9 cellular contexts compared by ENCODE assay signal in genomic region chr7:145862212-145862611, GRCh38.
"Had no signal": no experiment of that assay in that cellular context is flagged by ENCODE, and none has a peak within 500 bp of the region (broad histone marks: within the 10 kb centered on the region; RNA-seq: fewer than 3 reads in every experiment).

No MANE protein-coding gene starts in this region.

- FAIRE-seq: H54, HTR-8/SVneo had no signal

- H3K27ac ChIP-seq: GM23248 had no signal

- DNase-seq: GM23248, GOT3, H9, HCEC 1CT, HFFc6, IMR-90, KBM-7 had no signal

- H2AFZ ChIP-seq: GM23248 had no signal

- H3K4me3 ChIP-seq: GM23248 had no signal

- H3K27ac Mint-ChIP-seq: H9, HFFc6 had no signal

- H3K4me1 Mint-ChIP-seq: H9 had no signal

- H3K9ac ChIP-seq: GM23248 had no signal

- H3K4me3 Mint-ChIP-seq: H9, HFFc6 had no signal
